ENCODE assay signal across 10 cellular contexts in genomic region chr7:22725585-22725984, GRCh38. TPM values are rescaled to one million over a fixed set of nuclear protein-coding genes. Genes with fewer than 3 reads are reported as not detected.
DNase-seq lines count a peak whose midpoint lies in the region; ATAC-seq and TF ChIP-seq lines count a peak whose summit lies in the region.
"Had no signal": no experiment of that assay in that cellular context is flagged by ENCODE, and none has a peak within 500 bp of the region (broad histone marks: within the 10 kb centered on the region; RNA-seq: fewer than 3 reads in every experiment).

No MANE protein-coding gene starts in this region.

- CTCF ChIA-PET in AG04450 (lab: Charles Lee) (interaction anchor here (0.8 to 8.0 kb wide), 9 partner anchors 25 to 332 kb away, joined by 3 to 174 read pairs (median 3); no protein-coding TSS in a partner anchor), Panc1 (lab: Charles Lee) (interaction anchor here (1.0 to 7.6 kb wide), 2 partner anchors 163 to 329 kb away, joined by 6 to 98 read pairs; no protein-coding TSS in a partner anchor)

- intact Hi-C loops in Panc1 (cut with micrococcal nuclease; ENCODE audit: unreplicated experiment) (no loop called here), dorsolateral prefrontal cortex (cut with DNase I) (loop anchor here in 1 of 2 donors (5.0 kb wide), 1 partner anchor 163 kb away; no protein-coding TSS in a partner anchor)

- TF ChIP-seq CTCF in AG04450 (IDR thresholded peaks at IDR 0.05; ENCODE audit: low read depth, low read length) (peak; percentile 39), Panc1 (IDR thresholded peaks at IDR 0.05) (no peak), dorsolateral prefrontal cortex (IDR thresholded peaks at IDR 0.05 in 54 of 56, conservative IDR thresholded peaks at IDR 0.05 in 2 of 56; ENCODE audit: low read depth in 1 of 56, partially characterized antibody in 56 of 56) (peak in 8 of 56 donors; percentile 3 to 25 (median 14))

- ATAC-seq in GM18867 (IDR thresholded peaks at IDR 0.05; ENCODE audit: unreplicated experiment) (peak; percentile 41), Panc1 (0 out of 2 replicates have a peak, but pooled peaks have one; percentile 13), GM21360 (IDR thresholded peaks at IDR 0.05; ENCODE audit: unreplicated experiment) (no peak)

- DNase-seq in AG04450 (ENCODE audit: low read depth, low spot score) (no peak), Panc1 (ENCODE audit: low read depth, low spot score) (no peak), fibroblast of peridontal ligament (ENCODE audit: extremely low read depth) (peak; percentile 50), ureter (ENCODE audit: low spot score) (no peak), dorsolateral prefrontal cortex (no peak)
- DNase-seq in effector CD4-positive, alpha-beta T cell, result no peak

- POLR2A ChIA-PET in AG04450 (lab: Yijun Ruan, JAX), result no interaction called here
- POLR2A ChIA-PET in Panc1 (lab: Charles Lee), result no interaction called here

- H3K9me3 ChIP-seq in AG04450 (ENCODE audit: control insufficient read depth, insufficient read depth, low read length), result no peaks in the 10 kb centered on the region; the same call in 1 of the 2 replicates
- H3K9me3 ChIP-seq in Panc1 (ENCODE audit: control insufficient read depth, insufficient read depth, low read depth, low read length), result no peaks in the 10 kb centered on the region; the same call in 1 of the 2 replicates
- H3K9me3 ChIP-seq: thoracic aorta had no signal

- H3K4me3 ChIP-seq in AG04450 (ENCODE audit: low read depth, low read length) (no peak overlapping the region), Panc1 (ENCODE audit: low read depth in 2 of 2, low read length in 2 of 2) (no peak overlapping the region), dorsolateral prefrontal cortex (peak overlapping the region in 5 of 59 donors; percentile 4 to 10 (median 7))

- H3K27ac ChIP-seq in AG04450 (ENCODE audit: low read depth, low read length) (peak overlapping the region; percentile 97), Panc1 (ENCODE audit: low read length) (peak overlapping the region; percentile 62; the same call in 1 of the 2 replicates), dorsolateral prefrontal cortex (no peak overlapping the region)

- no peaks in the 10 kb centered on the region for H3K36me3 ChIP-seq in Panc1 (ENCODE audit: control insufficient read depth, insufficient read depth, low read length)
- H3K36me3 ChIP-seq: thoracic aorta had no signal

- no TSS peak for BruUV-seq in Panc1 (replicated peaks; lab: Mats Ljungman, UMichigan)

- in situ Hi-C loops in Panc1 (cut with HindIII; ENCODE audit: low pct_unique_long_range_greater_than_20kb, low sequenced_read_pairs), result no loop called here

- no peaks in the 10 kb centered on the region for H3K27me3 ChIP-seq in AG04450 (ENCODE audit: control insufficient read depth, insufficient read depth, low read length)
- H3K27me3 ChIP-seq in Panc1 (ENCODE audit: control insufficient read depth, insufficient read depth, low read length), result no peaks in the 10 kb centered on the region
- peaks cover 0 to 7% (median 0%) of the 10 kb centered on the region in 45 donors for H3K27me3 ChIP-seq in dorsolateral prefrontal cortex

- H3K4me1 ChIP-seq in Panc1 (ENCODE audit: control insufficient read depth, insufficient read depth, low read length), result peaks cover 22% of the 10 kb centered on the region
- H3K4me1 ChIP-seq: parathyroid adenoma had no signal

RNA-seq across cellular contexts. Expression of gene IL6, which starts 1.4 kb away (rescaled TPM):
- polyA plus RNA-seq in AG04450 (2011; rRNA removed), result 12.7 and 18.4 TPM in 2 replicates
- 11.2 and 14.8 TPM in 2 replicates for polyA minus RNA-seq in AG04450 (2011; rRNA and poly(A)+ RNA removed)
- not detected for total RNA-seq in Panc1 (2021; ENCODE audit: unreplicated experiment)
- not detected for polyA plus RNA-seq in Panc1 (2012; ENCODE audit: insufficient read length)
- total RNA-seq in ureter, result 5.0 TPM
- 10 to 100 TPM in 5 of 120 experiments, 1 to 10 TPM in 67, under 1 TPM in 19, not detected in 29; 0.41 to 35.6 (median 1.9) TPM for total RNA-seq in dorsolateral prefrontal cortex

Comparison
In these comparisons a context has a peak if more than half of its experiments do, and no peak if none do; other contexts are left out.
1. H3K27ac ChIP-seq: peak in AG04450 (single experiment) and Panc1 (single experiment); none in dorsolateral prefrontal cortex (0 of 59).